ENCODE assay signal across 9 cellular contexts in the genomic region with DNA sequence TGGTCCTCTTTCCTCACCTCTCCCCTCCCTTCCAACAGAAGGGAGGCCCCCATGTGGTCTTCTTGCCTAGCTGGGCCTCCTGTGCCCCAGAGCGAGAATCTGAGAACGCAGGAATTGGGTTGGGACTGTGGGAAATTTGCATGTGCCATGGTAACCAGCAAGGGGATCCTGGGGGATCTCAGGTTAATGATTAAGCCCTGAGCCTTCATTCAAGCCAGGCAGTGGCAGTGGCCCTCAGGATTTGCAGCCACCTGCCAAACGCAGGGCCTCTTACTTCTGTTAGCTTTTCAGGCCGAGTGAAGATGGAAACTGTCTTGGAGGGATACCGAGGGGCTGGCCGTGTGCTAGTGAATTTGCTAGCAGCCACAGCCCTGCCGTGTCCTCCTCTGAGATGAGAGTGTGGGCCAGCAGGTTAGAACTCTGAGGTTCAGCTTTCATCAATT. TPM values are rescaled to one million over a fixed set of nuclear protein-coding genes. Genes with fewer than 3 reads are reported as not detected.
DNase-seq lines count a peak whose midpoint lies in the region; ATAC-seq and TF ChIP-seq lines count a peak whose summit lies in the region.
"Had no signal": no experiment of that assay in that cellular context is flagged by ENCODE, and none has a peak within 500 bp of the region (broad histone marks: within the 10 kb centered on the region; RNA-seq: fewer than 3 reads in every experiment).

No MANE protein-coding gene starts in this region.

- no peaks in the 10 kb centered on the region for H3K36me3 ChIP-seq in uterus

- intact Hi-C loops in uterus (cut with DNase I; ENCODE audit: low total_unique reads) = no loop called here

- no peaks in the 10 kb centered on the region for H3K4me1 ChIP-seq in uterus

- DNase-seq in ELF-1 (ENCODE audit: low read depth, low spot score) (peak; percentile 66), SW480 (ENCODE audit: low spot score) (peak; percentile 54), mesothelial cell of epicardium (ENCODE audit: low spot score in 2 of 2, unreplicated experiment in 2 of 2) (no peak), uterus (no peak), NCI-H1105 (lab: John Stamatoyannopoulos, UW) (no peak), foreskin fibroblast (no peak)
- DNase-seq: NCI-H345 had no signal

- TF ChIP-seq POLR2A in uterus (IDR thresholded peaks at IDR 0.05) = no peak

- no peak overlapping the region for H3K4me3 ChIP-seq in uterus
- no peak overlapping the region for H3K4me3 ChIP-seq in foreskin fibroblast (ENCODE audit: low read depth in 1 of 2, low read length in 2 of 2)

- H3K9me3 ChIP-seq in uterus = no peaks in the 10 kb centered on the region

- H3K9me3 Mint-ChIP-seq in mesothelial cell of epicardium = peaks cover 7% of the 10 kb centered on the region

- peak overlapping the region; percentile 71 for H3K27ac Mint-ChIP-seq in mesothelial cell of epicardium

- H3K27ac ChIP-seq in uterus = no peak overlapping the region

- H3K4me3 Mint-ChIP-seq in mesothelial cell of epicardium = no peak overlapping the region

- no peak for TF ChIP-seq CTCF in mesothelial cell of epicardium (IDR thresholded peaks at IDR 0.05; ENCODE audit: unreplicated experiment)
- no peak for TF ChIP-seq CTCF in uterus (IDR thresholded peaks at IDR 0.05)
- no peak for TF ChIP-seq CTCF in foreskin fibroblast (IDR thresholded peaks at IDR 0.05; ENCODE audit: low read depth, low read length)

- peaks cover 62% of the 10 kb centered on the region for H3K4me1 Mint-ChIP-seq in mesothelial cell of epicardium

- H3K36me3 Mint-ChIP-seq in mesothelial cell of epicardium = peaks cover 6% of the 10 kb centered on the region

- no peaks in the 10 kb centered on the region for H3K27me3 Mint-ChIP-seq in mesothelial cell of epicardium (ENCODE audit: low read depth)

- no peaks in the 10 kb centered on the region for H3K27me3 ChIP-seq in uterus

- peak; percentile 59 for ATAC-seq in GM21447 (IDR thresholded peaks at IDR 0.05; ENCODE audit: unreplicated experiment)
- ATAC-seq in HG03139 (IDR thresholded peaks at IDR 0.05; ENCODE audit: unreplicated experiment) = no peak

RNA-seq across cellular contexts. Expression of gene KSR1, which starts 40.3 kb away (rescaled TPM):
- total RNA-seq in mesothelial cell of epicardium = 64.0 to 69.4 TPM (median 64.5 TPM) in 3 replicates
- total RNA-seq in uterus = 10 to 100 TPM; 17.7 to 77.0 (median 34.6) TPM

Comparison
In these comparisons a context has a peak if more than half of its experiments do, and no peak if none do; other contexts are left out.
1. DNase-seq: peak in ELF-1 (single experiment) and SW480 (single experiment); none in mesothelial cell of epicardium (0 of 2), uterus (0 of 2), NCI-H1105 (single experiment) and foreskin fibroblast (0 of 2).